Comparison of ENCODE assay signal across 1 cellular context in genomic region chr7:69403169-69403568, GRCh38.
TF ChIP-seq lines count a peak whose summit lies in the region.

No MANE protein-coding gene starts in this region.

TF ChIP-seq in GM12878, 131 proteins besides CTCF, POLR2A, EP300 and RAD21 (continued from another document):
- TF ChIP-seq MYC (IDR thresholded peaks at IDR 0.05; ENCODE audit: insufficient read depth, insufficient read length, insufficient replicate concordance, low read length, severe bottlenecking): no peak
